In genomic region chr22:38937541-38937940, GRCh38 we compare ENCODE assay signal across 21 cellular contexts. TPM values are rescaled to one million over a fixed set of nuclear protein-coding genes. Genes with fewer than 3 reads are reported as not detected.
DNase-seq lines count a peak whose midpoint lies in the region; ATAC-seq, FAIRE-seq and TF ChIP-seq lines count a peak whose summit lies in the region.
"Had no signal": no experiment of that assay in that cellular context is flagged by ENCODE, and none has a peak within 500 bp of the region (broad histone marks: within the 10 kb centered on the region; RNA-seq: fewer than 3 reads in every experiment).

No MANE protein-coding gene starts in this region.

- H3K23me2 ChIP-seq in H1 (ENCODE audit: low read depth, low read length), result peaks cover 4% of the 10 kb centered on the region; the same call in 1 of the 2 replicates

- POLR2A ChIA-PET in H1 (lab: Charles Lee; ENCODE audit: partially characterized antibody), result no interaction called here

- H3K4me3 ChIP-seq in H1 (ENCODE audit: extremely low read depth in 1 of 4, insufficient read depth in 2 of 4, low read depth in 3 of 4, low read length in 4 of 4), result no peak overlapping the region
- H3K4me3 ChIP-seq: HAP-1 had no signal

- no peak for DNase-seq in natural killer cell treated with Interleukin-12 subunit alpha and Interleukin-12 subunit beta and Interleukin-15 and Interleukin-18, amount 100 ng/mL, for 72 hours (ENCODE audit: low spot score)
- no peak for DNase-seq in natural killer cell
- no peak for DNase-seq in H1 (ENCODE audit: low read depth in 1 of 2, low spot score in 2 of 2)
- no peak for DNase-seq in urothelium cell line (ENCODE audit: low spot score)
- no peak for DNase-seq in left colon
- DNase-seq: GF-D8, KBM-7, NCI-H1436, NCI-H2029 treated with DMSO at 0.1 percent for 48 hours, NCI-H510A treated with DMSO at 0.1 percent for 48 hours, NCI-H82, PC-3 had no signal

- H4K20me1 ChIP-seq in H1 (replicated peaks in 1 of 2; ENCODE audit: control insufficient read depth in 1 of 2, insufficient read depth in 2 of 2, low read length in 2 of 2), result peaks cover 0 to 2% of the 10 kb centered on the region in 2 experiments

- H3K4me3 Mint-ChIP-seq in natural killer cell treated with Interleukin-12 subunit alpha and Interleukin-12 subunit beta and Interleukin-15 and Interleukin-18, amount 100 ng/mL, for 72 hours, result no peak overlapping the region
- H3K4me3 Mint-ChIP-seq in natural killer cell (no peak overlapping the region), nephron (no peak overlapping the region)

- H3K4me1 Mint-ChIP-seq in natural killer cell treated with Interleukin-12 subunit alpha and Interleukin-12 subunit beta and Interleukin-15 and Interleukin-18, amount 100 ng/mL, for 72 hours (ENCODE audit: low read depth in 2 of 2), result peaks cover 27 to 43% of the 10 kb centered on the region in 2 donors
- H3K4me1 Mint-ChIP-seq in natural killer cell (peaks cover 14% of the 10 kb centered on the region in 2 donors), nephron (peaks cover 18% of the 10 kb centered on the region)

- H2AFZ ChIP-seq in H1 (ENCODE audit: low read length), result no peak overlapping the region

- no peak for TF ChIP-seq POLR2A in H1 (IDR thresholded peaks at IDR 0.05; ENCODE audit: control extremely low read depth in 1 of 2, low read depth in 2 of 2, low read length in 2 of 2)

- no peak overlapping the region for H4K8ac ChIP-seq in H1 (ENCODE audit: extremely low read depth, insufficient read depth, low read length)

- TF ChIP-seq EP300 in H1 (IDR thresholded peaks at IDR 0.05; ENCODE audit: borderline replicate concordance in 1 of 2, low read depth in 2 of 2, low read length in 2 of 2), result no peak

- peak overlapping the region; percentile 11; the same call in 1 of the 2 replicates for H2BK12ac ChIP-seq in H1 (ENCODE audit: low read depth, low read length)

- TF ChIP-seq RAD21 in H1 (IDR thresholded peaks at IDR 0.05 in 1 of 2, conservative IDR thresholded peaks at IDR 0.05 in 1 of 2; ENCODE audit: low read depth in 2 of 2, low read length in 2 of 2), result no peak

- no peak overlapping the region for H3K56ac ChIP-seq in H1 (replicated peaks; ENCODE audit: insufficient read length, low read depth, low read length)

- no peak overlapping the region for H2BK20ac ChIP-seq in H1 (ENCODE audit: low read length)

- no peaks in the 10 kb centered on the region for H3K9me3 Mint-ChIP-seq in natural killer cell treated with Interleukin-12 subunit alpha and Interleukin-12 subunit beta and Interleukin-15 and Interleukin-18, amount 100 ng/mL, for 72 hours
- H3K9me3 Mint-ChIP-seq in natural killer cell (no peaks in the 10 kb centered on the region), nephron (no peaks in the 10 kb centered on the region)

- peak overlapping the region; percentile 61; the same call in 1 of the 2 replicates for H2BK5ac ChIP-seq in H1 (ENCODE audit: low read depth, low read length)

- H3K27me3 ChIP-seq in H1 (replicated peaks in 1 of 4; ENCODE audit: control insufficient read depth in 3 of 4, extremely low read depth in 1 of 4, insufficient read depth in 3 of 4, low read length in 3 of 4), result no peaks in the 10 kb centered on the region

- H4K91ac ChIP-seq in H1 (replicated peaks; ENCODE audit: insufficient read length, low read length), result peak overlapping the region; percentile 17

- peaks cover 0 to 4% (median 0%) of the 10 kb centered on the region in 4 experiments; a peak in 2 of 7 replicates for H3K4me1 ChIP-seq in H1 (replicated peaks in 1 of 4; ENCODE audit: control insufficient read depth in 3 of 4, insufficient read depth in 4 of 4, low read length in 3 of 4)
- H3K4me1 ChIP-seq: HAP-1 had no signal

- 79% methylated on average over 12 of the region's 12 CpGs; no CpG with 5 or more reads in 1 of the 2 experiments for WGBS in H1 (ENCODE audit: extremely low coverage in 1 of 2, insufficient coverage in 1 of 2, insufficient read length in 1 of 2, insufficient replicate concordance in 2 of 2, low coverage in 1 of 2, low lambda C conversion rate in 2 of 2, missing lambda C conversion rate in 1 of 2), 2 experiments

- H3K18ac ChIP-seq in H1 (ENCODE audit: extremely low read depth, low read length), result no peak overlapping the region

- H3K79me1 ChIP-seq in H1 (ENCODE audit: low read depth, low read length), result no peaks in the 10 kb centered on the region

- no peak overlapping the region for H3K4ac ChIP-seq in H1 (replicated peaks; ENCODE audit: insufficient read length, low read depth, low read length)

- CTCF ChIA-PET in H1 (lab: Charles Lee; ENCODE audit: partially characterized antibody), result no interaction called here

- H3K14ac ChIP-seq in H1 (ENCODE audit: insufficient read length), result no peak overlapping the region

- FAIRE-seq in H1 (lab: Jason Lieb, UNC) (no peak), urothelium cell line (lab: Jason Lieb, UNC) (peak; percentile 99)

- no peak overlapping the region for H2BK15ac ChIP-seq in H1 (ENCODE audit: low read length)

- ATAC-seq in natural killer cell treated with Interleukin-12 subunit alpha and Interleukin-12 subunit beta and Interleukin-15 and Interleukin-18, amount 100 ng/mL, for 72 hours, result no peak
- ATAC-seq in natural killer cell (no peak), HG03280 (IDR thresholded peaks at IDR 0.05; ENCODE audit: unreplicated experiment) (no peak), GM21423 (IDR thresholded peaks at IDR 0.05; ENCODE audit: unreplicated experiment) (no peak), left colon (no peak)
- ATAC-seq: PC-3 had no signal

- no peaks in the 10 kb centered on the region for H3K36me3 ChIP-seq in H1 (ENCODE audit: control insufficient read depth in 2 of 4, insufficient read depth in 4 of 4, low read length in 3 of 4)
- H3K36me3 ChIP-seq: HAP-1 had no signal

- no peak overlapping the region for H3K23ac ChIP-seq in H1 (ENCODE audit: insufficient read length)

- H4K5ac ChIP-seq in H1 (ENCODE audit: insufficient read length, low read depth, low read length), result no peak overlapping the region

- H3K27ac ChIP-seq in H1 (ENCODE audit: low read depth, low read length), result no peak overlapping the region
- H3K27ac ChIP-seq: HL-60, RWPE1 had no signal

- peak overlapping the region; percentile 20 to 53 for H3K27ac Mint-ChIP-seq in natural killer cell treated with Interleukin-12 subunit alpha and Interleukin-12 subunit beta and Interleukin-15 and Interleukin-18, amount 100 ng/mL, for 72 hours
- no peak overlapping the region for H3K27ac Mint-ChIP-seq in natural killer cell
- H3K27ac Mint-ChIP-seq in nephron, result peak overlapping the region in 2 of 3 experiments; percentile 0 to 4

- no peaks in the 10 kb centered on the region for H3K36me3 Mint-ChIP-seq in natural killer cell treated with Interleukin-12 subunit alpha and Interleukin-12 subunit beta and Interleukin-15 and Interleukin-18, amount 100 ng/mL, for 72 hours
- H3K36me3 Mint-ChIP-seq in natural killer cell, result no peaks in the 10 kb centered on the region
- no peaks in the 10 kb centered on the region for H3K36me3 Mint-ChIP-seq in nephron (ENCODE audit: low read depth)
- H3K36me3 Mint-ChIP-seq: CD14-positive monocyte had no signal

- no peaks in the 10 kb centered on the region for H3K79me2 ChIP-seq in H1 (ENCODE audit: control insufficient read depth in 1 of 2, insufficient read depth in 2 of 2, low read length in 2 of 2)

- H3K4me2 ChIP-seq in H1 (ENCODE audit: insufficient read depth in 1 of 2, low read depth in 2 of 2, low read length in 2 of 2), result no peak overlapping the region

- TF ChIP-seq CTCF in natural killer cell (IDR thresholded peaks at IDR 0.05) (no peak), H1 (IDR thresholded peaks at IDR 0.05; ENCODE audit: control extremely low read depth in 1 of 3, insufficient read depth in 1 of 3, low read depth in 1 of 3, low read length in 3 of 3) (no peak), nephron (IDR thresholded peaks at IDR 0.05; ENCODE audit: unreplicated experiment in 3 of 3) (no peak)

- peaks cover 17 to 37% of the 10 kb centered on the region in 2 donors for H3K27me3 Mint-ChIP-seq in natural killer cell treated with Interleukin-12 subunit alpha and Interleukin-12 subunit beta and Interleukin-15 and Interleukin-18, amount 100 ng/mL, for 72 hours
- H3K27me3 Mint-ChIP-seq in natural killer cell (ENCODE audit: low read depth in 2 of 2), result peaks cover 34 to 71% of the 10 kb centered on the region in 2 donors
- H3K27me3 Mint-ChIP-seq in nephron (ENCODE audit: low read depth), result no peaks in the 10 kb centered on the region

- H2BK120ac ChIP-seq in H1 (replicated peaks; ENCODE audit: low read depth, low read length), result no peak overlapping the region

- H3K9me3 ChIP-seq in H1 (ENCODE audit: insufficient read depth in 2 of 2, low read depth in 1 of 2, low read length in 1 of 2), result no peaks in the 10 kb centered on the region
- H3K9me3 ChIP-seq: HAP-1 had no signal

- no peak overlapping the region for H3K9ac ChIP-seq in H1 (replicated peaks in 1 of 4; ENCODE audit: extremely low read depth in 1 of 4, low read depth in 3 of 4, low read length in 3 of 4)

- H2AK5ac ChIP-seq in H1 (ENCODE audit: low read depth, low read length), result no peak overlapping the region

- intact Hi-C loops in natural killer cell (cut with micrococcal nuclease) (no loop called here), left colon (cut with DNase I, micrococcal nuclease) (no loop called here)

RNA-seq across cellular contexts. Expression of gene APOBEC3A, which starts 19.9 kb away (rescaled TPM):
- total RNA-seq in natural killer cell treated with Interleukin-12 subunit alpha and Interleukin-12 subunit beta and Interleukin-15 and Interleukin-18, amount 100 ng/mL, for 72 hours, result 1 to 10 TPM in 1 of 2 donors, not detected in 1; 3.3 TPM
- 10 to 100 TPM in 1 of 3 donors, 1 to 10 TPM in 1, under 1 TPM in 1; 0.66 to 48.1 (median 4.3) TPM for total RNA-seq in natural killer cell
- total RNA-seq in H1 (2021; fragmentation: NEBNext Ultra II Directional; extraction: Animal tissue kit (Norgen Biotek cat#: 25700)), result not detected in 2 replicates
- not detected in 2 replicates for polyA plus RNA-seq in H1 (2011; rRNA removed)
- not detected for polyA plus RNA-seq in H1 (2011; cell fraction: cytosol; rRNA removed)
- polyA plus RNA-seq in H1 (2011; cell fraction: nucleus; rRNA removed), result not detected
- polyA plus RNA-seq in H1 (2012, experiment 1 of 2), result not detected in 4 replicates
- polyA plus RNA-seq in H1 (2012, experiment 2 of 2), result not detected
- polyA plus RNA-seq in H1 (2013, experiment 1 of 2), result 0.04 TPM
- not detected for polyA plus RNA-seq in H1 (2013, experiment 2 of 2)
- polyA minus RNA-seq in H1 (2011; rRNA and poly(A)+ RNA removed), result not detected in 2 replicates
- polyA minus RNA-seq in H1 (2011; cell fraction: cytosol; rRNA and poly(A)+ RNA removed), result not detected
- not detected for polyA minus RNA-seq in H1 (2011; cell fraction: nucleus; rRNA and poly(A)+ RNA removed)
- 1 to 10 TPM; 1.4 to 2.2 TPM for total RNA-seq in left colon
- total RNA-seq: A673, Daoy, PC-3 had no signal

RNA-seq across cellular contexts. Expression of gene APOBEC3B, which starts 44.6 kb away (rescaled TPM):
- total RNA-seq in natural killer cell treated with Interleukin-12 subunit alpha and Interleukin-12 subunit beta and Interleukin-15 and Interleukin-18, amount 100 ng/mL, for 72 hours, result 10 to 100 TPM in 1 of 2 donors, under 1 TPM in 1; 0.64 to 12.4 TPM
- total RNA-seq in natural killer cell (1 to 10 TPM; 1.7 to 2.3 (median 2.2) TPM), left colon (10 to 100 TPM in 1 of 2 donors, 1 to 10 TPM in 1; 8.2 to 34.3 TPM)
- total RNA-seq in H1 (2021; fragmentation: NEBNext Ultra II Directional; extraction: Animal tissue kit (Norgen Biotek cat#: 25700)), result 14.2 and 16.3 TPM in 2 replicates
- 43.3 and 74.9 TPM in 2 replicates for polyA plus RNA-seq in H1 (2011; rRNA removed)
- polyA plus RNA-seq in H1 (2011; cell fraction: cytosol; rRNA removed), result 40.4 TPM
- polyA plus RNA-seq in H1 (2011; cell fraction: nucleus; rRNA removed), result 33.2 TPM
- 32.7 to 53.6 TPM (median 44.2 TPM) in 4 replicates for polyA plus RNA-seq in H1 (2012, experiment 1 of 2)
- polyA plus RNA-seq in H1 (2012, experiment 2 of 2), result 38.3 TPM
- polyA plus RNA-seq in H1 (2013, experiment 1 of 2), result 10.0 TPM
- polyA plus RNA-seq in H1 (2013, experiment 2 of 2), result 10.3 TPM
- polyA minus RNA-seq in H1 (2011; rRNA and poly(A)+ RNA removed), result 28.2 and 43.0 TPM in 2 replicates
- 13.7 TPM for polyA minus RNA-seq in H1 (2011; cell fraction: cytosol; rRNA and poly(A)+ RNA removed)
- 8.5 TPM for polyA minus RNA-seq in H1 (2011; cell fraction: nucleus; rRNA and poly(A)+ RNA removed)

Comparison
In these comparisons a context has a peak if more than half of its experiments do, and no peak if none do; other contexts are left out.
1. H3K27ac Mint-ChIP-seq: peak in natural killer cell treated with Interleukin-12 subunit alpha and Interleukin-12 subunit beta and Interleukin-15 and Interleukin-18, amount 100 ng/mL, for 72 hours (2 of 2) and nephron (2 of 3); none in natural killer cell (0 of 2).